ENCODE assay signal across 18 cellular contexts in the genomic region with DNA sequence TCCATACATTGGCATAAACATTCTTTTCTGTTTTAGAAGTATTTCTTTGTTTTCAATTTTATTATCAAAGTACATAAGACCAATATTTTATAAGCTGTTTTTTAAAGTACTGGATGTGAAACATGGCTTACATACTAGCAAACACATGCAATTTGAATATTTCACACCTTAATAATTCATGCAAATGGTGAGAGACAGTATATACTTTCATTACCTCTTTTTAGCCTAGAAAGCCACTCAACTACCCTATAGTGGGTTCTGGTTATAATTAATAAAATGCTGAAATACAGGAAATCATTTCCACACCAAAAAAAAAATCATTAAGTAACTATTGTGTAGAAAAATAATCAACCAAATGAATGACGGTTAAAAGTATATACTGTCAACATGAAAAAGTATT. TPM values are rescaled to one million over a fixed set of nuclear protein-coding genes. Genes with fewer than 3 reads are reported as not detected.
DNase-seq lines count a peak whose midpoint lies in the region; ATAC-seq, FAIRE-seq and TF ChIP-seq lines count a peak whose summit lies in the region.
"Had no signal": no experiment of that assay in that cellular context is flagged by ENCODE, and none has a peak within 500 bp of the region (broad histone marks: within the 10 kb centered on the region; RNA-seq: fewer than 3 reads in every experiment).

No MANE protein-coding gene starts in this region.

- peaks cover 7% of the 10 kb centered on the region for H3K4me1 Mint-ChIP-seq in T-helper 17 cell

- no peak for TF ChIP-seq POLR2A in GM18505 (IDR thresholded peaks at IDR 0.05; ENCODE audit: borderline replicate concordance, extremely low read depth, insufficient read depth, insufficient read length)

- ATAC-seq in GM18505 (IDR thresholded peaks at IDR 0.05; ENCODE audit: unreplicated experiment) = peak; percentile 53
- ATAC-seq in GM21447 (IDR thresholded peaks at IDR 0.05; ENCODE audit: unreplicated experiment) = peak; percentile 55
- ATAC-seq in upper lobe of right lung = no peak
- no peak for ATAC-seq in T-helper 17 cell

- H4K20me1 ChIP-seq in keratinocyte (ENCODE audit: control insufficient read depth, extremely low read depth, insufficient read depth, low read length) = no peaks in the 10 kb centered on the region

- H3K4me1 ChIP-seq in keratinocyte (ENCODE audit: control insufficient read depth, extremely low read depth, insufficient read depth, low read length) (no peaks in the 10 kb centered on the region), upper lobe of right lung (no peaks in the 10 kb centered on the region)

- H3K36me3 Mint-ChIP-seq in T-helper 17 cell (ENCODE audit: low read depth) = peaks cover 9% of the 10 kb centered on the region

- H3K36me3 ChIP-seq in keratinocyte (ENCODE audit: control insufficient read depth in 2 of 2, extremely low read depth in 1 of 2, insufficient read depth in 2 of 2, low read length in 2 of 2) (peaks cover 11 to 30% of the 10 kb centered on the region in 2 experiments), upper lobe of right lung (peaks cover 34% of the 10 kb centered on the region)

- no peaks in the 10 kb centered on the region for H3K9me1 ChIP-seq in keratinocyte (ENCODE audit: control insufficient read depth, extremely low read depth, insufficient read depth, low read length)

- H3K27ac Mint-ChIP-seq in T-helper 17 cell = no peak overlapping the region
- H3K27ac Mint-ChIP-seq: CD4-positive, CD25-positive, alpha-beta regulatory T cell; T-helper 2 cell treated with Interferon-gamma antibody and Interleukin-4, amounts not matched to agents 5 μg/mL and 100 μg/mL, for 36 hours had no signal

- dilution Hi-C loops in keratinocyte (cut with MboI; ENCODE audit: extremely low pct_ligation_motif_present, low sequenced_read_pairs) = no loop called here

- H3K27ac ChIP-seq in keratinocyte (ENCODE audit: control insufficient read depth, insufficient read depth, low read length) (no peak overlapping the region), upper lobe of right lung (no peak overlapping the region)

- H3K27me3 ChIP-seq in keratinocyte (ENCODE audit: control insufficient read depth, extremely low read depth, insufficient read depth, low read length) (no peaks in the 10 kb centered on the region), upper lobe of right lung (no peaks in the 10 kb centered on the region)

- H3K4me3 ChIP-seq in keratinocyte (ENCODE audit: control insufficient read depth in 2 of 3, extremely low read depth in 1 of 3, insufficient read depth in 2 of 3, low read depth in 1 of 3, low read length in 3 of 3) = no peak overlapping the region
- no peak overlapping the region for H3K4me3 ChIP-seq in upper lobe of right lung

- H3K9ac ChIP-seq in keratinocyte (ENCODE audit: control insufficient read depth, extremely low read depth, insufficient read depth, low read length) = no peak overlapping the region

- intact Hi-C loops in upper lobe of right lung (cut with DNase I) = no loop called here

- H3K4me2 ChIP-seq in keratinocyte (ENCODE audit: control insufficient read depth, extremely low read depth, insufficient read depth, low read depth, low read length) = no peak overlapping the region

- H3K79me2 ChIP-seq in keratinocyte (ENCODE audit: control insufficient read depth, insufficient read depth, low read length) = no peaks in the 10 kb centered on the region

- no peak overlapping the region for H2AFZ ChIP-seq in keratinocyte (ENCODE audit: control insufficient read depth, low read length)

- H3K9me3 ChIP-seq in keratinocyte (ENCODE audit: control insufficient read depth, low read depth, low read length) (no peaks in the 10 kb centered on the region), upper lobe of right lung (no peaks in the 10 kb centered on the region), T-helper 17 cell (ENCODE audit: control insufficient read depth, low read length, poor library complexity, severe bottlenecking) (no peaks in the 10 kb centered on the region)

- TF ChIP-seq CTCF in keratinocyte (optimal IDR thresholded peaks at IDR 0.05 in 1 of 3, IDR thresholded peaks at IDR 0.05 in 1 of 3, conservative IDR thresholded peaks at IDR 0.05 in 1 of 3; ENCODE audit: extremely low read depth in 1 of 3, insufficient read depth in 2 of 3, low read length in 3 of 3) (no peak), upper lobe of right lung (IDR thresholded peaks at IDR 0.05) (no peak)

- H3K27me3 Mint-ChIP-seq in T-helper 17 cell = no peaks in the 10 kb centered on the region
- H3K27me3 Mint-ChIP-seq: CD4-positive, CD25-positive, alpha-beta regulatory T cell had no signal

- peak; percentile 23 for FAIRE-seq in keratinocyte (lab: Jason Lieb, UNC)
- FAIRE-seq: GM19239, H1 had no signal

- no peak overlapping the region for H3K4me3 Mint-ChIP-seq in T-helper 17 cell
- H3K4me3 Mint-ChIP-seq: CD4-positive, CD25-positive, alpha-beta regulatory T cell; T-helper 2 cell treated with Interferon-gamma antibody and Interleukin-4, amounts not matched to agents 5 μg/mL and 100 μg/mL, for 36 hours had no signal

- DNase-seq in NOMO-1 treated with DMSO at 0.1 percent for 48 hours (lab: John Stamatoyannopoulos, UW; ENCODE audit: unreplicated experiment) (peak; percentile 81), keratinocyte (ENCODE audit: low read depth, low spot score) (no peak), upper lobe of right lung (no peak), middle frontal gyrus (ENCODE audit: extremely low spot score, low spot score) (no peak), T-helper 17 cell (no peak)
- DNase-seq in activated T-cell treated with anti-CD3 and anti-CD28 coated beads, Interleukin-2, amount 50 U/mL, for 1 hour = no peak
- DNase-seq: AML-193; CD4-positive, CD25-positive, alpha-beta regulatory T cell; DND-41; NCI-H146; NCI-H2107; NCI-H345; SIG-M5 had no signal

RNA-seq across cellular contexts. Expression of gene MELTF, which starts 38.5 kb away (rescaled TPM):
- polyA plus RNA-seq in keratinocyte = 6.0 to 10.7 TPM (median 8.1 TPM) in 3 replicates
- polyA plus RNA-seq in keratinocyte (2011; ENCODE audit: low read depth) = 0.71 TPM
- polyA plus RNA-seq in keratinocyte (2011; cell fraction: cytosol; rRNA removed) = 3.9 and 6.4 TPM in 2 replicates
- 20.5 and 24.9 TPM in 2 replicates for polyA plus RNA-seq in keratinocyte (2011; cell fraction: nucleus; rRNA removed)
- 1.1 and 12.4 TPM in 2 replicates for polyA plus RNA-seq in keratinocyte (2012; ENCODE audit: low replicate concordance)
- 5.4 to 15.2 TPM (median 5.5 TPM) in 3 replicates for polyA minus RNA-seq in keratinocyte
- 14.6 TPM for polyA minus RNA-seq in keratinocyte (2011; cell fraction: cytosol; rRNA and poly(A)+ RNA removed)
- polyA minus RNA-seq in keratinocyte (2011; cell fraction: nucleus; rRNA and poly(A)+ RNA removed) = 25.5 and 33.5 TPM in 2 replicates
- total RNA-seq in upper lobe of right lung = 2.3 TPM
- 1 to 10 TPM; 2.6 TPM for total RNA-seq in T-helper 17 cell

Comparison
In these comparisons a context has a peak if more than half of its experiments do, and no peak if none do; other contexts are left out.
1. ATAC-seq: peak in GM18505 (single experiment) and GM21447 (single experiment); none in upper lobe of right lung (single experiment) and T-helper 17 cell (single experiment).